In genomic region chr9:81861644-81862043, GRCh38 we compare ENCODE assay signal across 19 cellular contexts.
DNase-seq lines count a peak whose midpoint lies in the region; ATAC-seq, FAIRE-seq and TF ChIP-seq lines count a peak whose summit lies in the region.
"Had no signal": no experiment of that assay in that cellular context is flagged by ENCODE, and none has a peak within 500 bp of the region (broad histone marks: within the 10 kb centered on the region; RNA-seq: fewer than 3 reads in every experiment).

No MANE protein-coding gene starts in this region.

- TF ChIP-seq CTCF in AG04449 (IDR thresholded peaks at IDR 0.05; ENCODE audit: insufficient read depth, low read length, missing control alignments): no peak
- TF ChIP-seq CTCF in astrocyte of the cerebellum (IDR thresholded peaks at IDR 0.05; ENCODE audit: low read depth, low read length, missing control alignments): no peak

- no peaks in the 10 kb centered on the region for H3K36me3 Mint-ChIP-seq in activated CD8-positive, alpha-beta memory T cell treated with anti-CD3 and anti-CD28 coated beads, Interleukin-2, amount 10 ng/mL, durations not matched to agents 7 days and 5 days
- H3K36me3 Mint-ChIP-seq: activated naive CD8-positive, alpha-beta T cell treated with anti-CD3 and anti-CD28 coated beads, Interleukin-2, amount 10 ng/mL, durations not matched to agents 7 days and 5 days had no signal

- peaks cover 3% of the 10 kb centered on the region for H3K9me3 Mint-ChIP-seq in activated CD8-positive, alpha-beta memory T cell treated with anti-CD3 and anti-CD28 coated beads, Interleukin-2, amount 10 ng/mL, durations not matched to agents 7 days and 5 days (ENCODE audit: low read depth)
- H3K9me3 Mint-ChIP-seq: activated naive CD8-positive, alpha-beta T cell treated with anti-CD3 and anti-CD28 coated beads, Interleukin-2, amount 10 ng/mL, durations not matched to agents 7 days and 5 days had no signal

- DNase-seq in AG04449 (ENCODE audit: low read depth, low spot score): peak; percentile 37
- peak; percentile 90 for DNase-seq in HT1080 (ENCODE audit: low read depth)
- peak; percentile 28 for DNase-seq in astrocyte of the cerebellum (ENCODE audit: low read depth)
- peak; percentile 64 for DNase-seq in hepatic stellate cell (ENCODE audit: low spot score)
- no peak for DNase-seq in OCI-M2 (lab: John Stamatoyannopoulos, UW; ENCODE audit: unreplicated experiment)
- no peak for DNase-seq in activated CD8-positive, alpha-beta memory T cell treated with anti-CD3 and anti-CD28 coated beads, Interleukin-2, amount 10 ng/mL, durations not matched to agents 7 days and 5 days
- DNase-seq in HTR-8/SVneo (ENCODE audit: insufficient read length, low spot score): no peak
- DNase-seq: activated CD4-positive, alpha-beta T cell treated with anti-CD3 and anti-CD28 coated beads for 4 hours; activated naive CD8-positive, alpha-beta T cell treated with anti-CD3 and anti-CD28 coated beads, Interleukin-2, amount 10 ng/mL, durations not matched to agents 7 days and 5 days; activated T-cell treated with anti-CD3 and anti-CD28 coated beads for 4 hours; left colon; NCI-H1048; SHP77 treated with DMSO at 0.1 percent for 48 hours; stimulated activated CD4-positive, alpha-beta T cell treated with anti-CD3 and anti-CD28 coated beads, Interleukin-15, amount 100 ng/mL, for 24 hours; substantia nigra; T-helper 9 cell had no signal

- POLR2A ChIA-PET in AG04449 (lab: Yijun Ruan, JAX): no interaction called here

- H3K4me1 Mint-ChIP-seq in activated CD8-positive, alpha-beta memory T cell treated with anti-CD3 and anti-CD28 coated beads, Interleukin-2, amount 10 ng/mL, durations not matched to agents 7 days and 5 days: no peaks in the 10 kb centered on the region
- H3K4me1 Mint-ChIP-seq: activated naive CD8-positive, alpha-beta T cell treated with anti-CD3 and anti-CD28 coated beads, Interleukin-2, amount 10 ng/mL, durations not matched to agents 7 days and 5 days had no signal

- in situ Hi-C loops in astrocyte of the cerebellum (cut with HindIII; ENCODE audit: low sequenced_read_pairs): no loop called here

- ATAC-seq in GM21515 (IDR thresholded peaks at IDR 0.05; ENCODE audit: unreplicated experiment): no peak
- no peak for ATAC-seq in activated CD8-positive, alpha-beta memory T cell treated with anti-CD3 and anti-CD28 coated beads, Interleukin-2, amount 10 ng/mL, durations not matched to agents 7 days and 5 days
- ATAC-seq: left colon had no signal

- H3K4me3 Mint-ChIP-seq in activated CD8-positive, alpha-beta memory T cell treated with anti-CD3 and anti-CD28 coated beads, Interleukin-2, amount 10 ng/mL, durations not matched to agents 7 days and 5 days: no peak overlapping the region
- H3K4me3 Mint-ChIP-seq: activated naive CD8-positive, alpha-beta T cell treated with anti-CD3 and anti-CD28 coated beads, Interleukin-2, amount 10 ng/mL, durations not matched to agents 7 days and 5 days had no signal

- no peaks in the 10 kb centered on the region for H3K27me3 Mint-ChIP-seq in activated CD8-positive, alpha-beta memory T cell treated with anti-CD3 and anti-CD28 coated beads, Interleukin-2, amount 10 ng/mL, durations not matched to agents 7 days and 5 days
- H3K27me3 Mint-ChIP-seq: activated naive CD8-positive, alpha-beta T cell treated with anti-CD3 and anti-CD28 coated beads, Interleukin-2, amount 10 ng/mL, durations not matched to agents 7 days and 5 days had no signal

- no peak overlapping the region for H3K27ac Mint-ChIP-seq in activated CD8-positive, alpha-beta memory T cell treated with anti-CD3 and anti-CD28 coated beads, Interleukin-2, amount 10 ng/mL, durations not matched to agents 7 days and 5 days
- H3K27ac Mint-ChIP-seq: activated naive CD8-positive, alpha-beta T cell treated with anti-CD3 and anti-CD28 coated beads, Interleukin-2, amount 10 ng/mL, durations not matched to agents 7 days and 5 days had no signal

- FAIRE-seq in HTR-8/SVneo (lab: Jason Lieb, UNC): no peak
- FAIRE-seq: D721Med had no signal

- no peak overlapping the region for H3K4me3 ChIP-seq in AG04449 (ENCODE audit: low read depth, low read length)
- H3K4me3 ChIP-seq in astrocyte of the cerebellum (ENCODE audit: low read depth, low read length): no peak overlapping the region
- H3K4me3 ChIP-seq: hepatocyte had no signal

- CTCF ChIA-PET in AG04449 (lab: Yijun Ruan, JAX): no interaction called here
- CTCF ChIA-PET in activated CD8-positive, alpha-beta memory T cell treated with anti-CD3 and anti-CD28 coated beads, Interleukin-2, amount 10 ng/mL, durations not matched to agents 7 days and 5 days (lab: Charles Lee): no interaction called here

Comparison
In these comparisons a context has a peak if more than half of its experiments do, and no peak if none do; other contexts are left out.
1. DNase-seq: peak in AG04449 (single experiment), HT1080 (single experiment), astrocyte of the cerebellum (single experiment) and hepatic stellate cell (single experiment); none in OCI-M2 (single experiment), activated CD8-positive, alpha-beta memory T cell treated with anti-CD3 and anti-CD28 coated beads, Interleukin-2, amount 10 ng/mL, durations not matched to agents 7 days and 5 days (single experiment) and HTR-8/SVneo (single experiment).